ENCODE assay signal across 8 cellular contexts in genomic region chr11:95922536-95923440, GRCh38. TPM values are rescaled to one million over a fixed set of nuclear protein-coding genes. Genes with fewer than 3 reads are reported as not detected.
A peak's percentile ranks its signal among the peaks of the same experiment; 100 is the strongest.
DNase-seq lines count a peak whose midpoint lies in the region; ATAC-seq and TF ChIP-seq lines count a peak whose summit lies in the region.

No MANE protein-coding gene starts in this region.

- DNase-seq in right atrium auricular region (ENCODE audit: low spot score) (no peak), Right ventricle myocardium superior (no peak), kidney epithelial cell (ENCODE audit: low read depth) (no peak), testis (no peak), NCI-H1048 (lab: John Stamatoyannopoulos, UW) (no peak)
- DNase-seq in activated naive CD4-positive, alpha-beta T cell treated with anti-CD3 and anti-CD28 coated beads, Interleukin-2, amount 50 U/mL, for 72 hours (ENCODE audit: low spot score in 2 of 2): no peak

- TF ChIP-seq POLR2A in testis (IDR thresholded peaks at IDR 0.05): no peak

- H3K36me3 ChIP-seq in right atrium auricular region: no peaks in the 10 kb centered on the region
- H3K36me3 ChIP-seq in kidney epithelial cell (ENCODE audit: control insufficient read depth, insufficient read depth, low read length): no peaks in the 10 kb centered on the region
- H3K36me3 ChIP-seq in testis (ENCODE audit: low read depth, missing control alignments): no peaks in the 10 kb centered on the region

- peak overlapping the region; percentile 99 to 100 for H3K27ac Mint-ChIP-seq in activated naive CD4-positive, alpha-beta T cell treated with anti-CD3 and anti-CD28 coated beads, Interleukin-2, amount 50 U/mL, for 72 hours

- intact Hi-C loops in Right ventricle myocardium superior (cut with DNase I): no loop called here
- intact Hi-C loops in testis (cut with DNase I; ENCODE audit: low total_unique reads): no loop called here

- H3K27ac ChIP-seq in right atrium auricular region (peak overlapping the region; percentile 95 to 96), testis (peak overlapping the region; percentile 95 to 97)

- no peaks in the 10 kb centered on the region for H3K27me3 ChIP-seq in right atrium auricular region
- H3K27me3 ChIP-seq in kidney epithelial cell (ENCODE audit: control insufficient read depth, insufficient read depth, low read length): no peaks in the 10 kb centered on the region
- no peaks in the 10 kb centered on the region for H3K27me3 ChIP-seq in testis

- peak overlapping the region; percentile 80 to 82 for H3K4me3 ChIP-seq in right atrium auricular region
- H3K4me3 ChIP-seq in kidney epithelial cell (ENCODE audit: low read depth, low read length): peak overlapping the region; percentile 95
- H3K4me3 ChIP-seq in testis: peak overlapping the region; percentile 82 to 87

- H3K9me3 Mint-ChIP-seq in activated naive CD4-positive, alpha-beta T cell treated with anti-CD3 and anti-CD28 coated beads, Interleukin-2, amount 50 U/mL, for 72 hours: no peaks in the 10 kb centered on the region

- H3K36me3 Mint-ChIP-seq in activated naive CD4-positive, alpha-beta T cell treated with anti-CD3 and anti-CD28 coated beads, Interleukin-2, amount 50 U/mL, for 72 hours: peaks cover 14 to 17% of the 10 kb centered on the region in 2 donors

- WGBS in testis, 2 donors: 13 to 18% methylated on average over 9 of the region's 9 CpGs

- no peak for ATAC-seq in Right ventricle myocardium superior (ENCODE audit: poor library complexity)
- no peak for ATAC-seq in activated naive CD4-positive, alpha-beta T cell treated with anti-CD3 and anti-CD28 coated beads, Interleukin-2, amount 50 U/mL, for 72 hours
- ATAC-seq in HG02588 (IDR thresholded peaks at IDR 0.05; ENCODE audit: unreplicated experiment): no peak
- no peak for ATAC-seq in HG02759 (IDR thresholded peaks at IDR 0.05; ENCODE audit: unreplicated experiment)

- H3K9me3 ChIP-seq in right atrium auricular region (no peaks in the 10 kb centered on the region), testis (no peaks in the 10 kb centered on the region)

- no peak for TF ChIP-seq CTCF in right atrium auricular region (IDR thresholded peaks at IDR 0.05)
- no peak for TF ChIP-seq CTCF in kidney epithelial cell (IDR thresholded peaks at IDR 0.05; ENCODE audit: insufficient read depth, low read length, poor library complexity, severe bottlenecking)
- no peak for TF ChIP-seq CTCF in testis (IDR thresholded peaks at IDR 0.05)

- H3K4me1 ChIP-seq in right atrium auricular region (peaks cover 0 to 16% of the 10 kb centered on the region in 2 donors), testis (peaks cover 12% of the 10 kb centered on the region)

RNA-seq across cellular contexts. Expression of gene MTMR2, which starts 1.1 kb away (rescaled TPM):
- total RNA-seq in right atrium auricular region (10 to 100 TPM; 14.9 to 15.3 TPM), Right ventricle myocardium superior (16.2 TPM), kidney epithelial cell (33.9 and 46.3 TPM in 2 replicates), testis (10 to 100 TPM; 49.9 to 55.5 TPM)
- 10 to 100 TPM; 20.3 to 32.1 TPM for total RNA-seq in activated naive CD4-positive, alpha-beta T cell treated with anti-CD3 and anti-CD28 coated beads, Interleukin-2, amount 50 U/mL, for 72 hours
- 70.7 TPM for polyA plus RNA-seq in testis (ENCODE audit: insufficient read depth, low read depth, low replicate concordance)
